In genomic region chr7:75727351-75727750, GRCh38 we compare ENCODE assay signal across 8 cellular contexts. TPM values are rescaled to one million over a fixed set of nuclear protein-coding genes. Genes with fewer than 3 reads are reported as not detected.
"Had no signal": no experiment of that assay in that cellular context is flagged by ENCODE, and none has a peak within 500 bp of the region (broad histone marks: within the 10 kb centered on the region; RNA-seq: fewer than 3 reads in every experiment).

No MANE protein-coding gene starts in this region.

RNA-seq across cellular contexts. Expression of gene CCL26, which starts 44.7 kb away (rescaled TPM):
- total RNA-seq: activated B cell treated with CpG ODN at 0.5 μM for 24 hours; activated T-helper 1 cell treated with anti-CD3 and anti-CD28 coated beads, Interleukin-12 subunit alpha, Interleukin-12 subunit beta, Interleukin-2, Interleukin-4 antibody, amounts not matched to agents 30 ng/mL and 10 ng/mL and 1 ng/mL, durations not matched to agents 14 hours and 24 hours and 36 hours; astrocyte; bronchial epithelial cell; esophagus mucosa; mesothelial cell of epicardium; pancreas; T-helper 2 cell treated with Interferon-gamma antibody and Interleukin-4, amounts not matched to agents 100 ng/mL and 5 ng/mL, for 36 hours had no signal
